8 cellular contexts compared by ENCODE assay signal in the genomic region with DNA sequence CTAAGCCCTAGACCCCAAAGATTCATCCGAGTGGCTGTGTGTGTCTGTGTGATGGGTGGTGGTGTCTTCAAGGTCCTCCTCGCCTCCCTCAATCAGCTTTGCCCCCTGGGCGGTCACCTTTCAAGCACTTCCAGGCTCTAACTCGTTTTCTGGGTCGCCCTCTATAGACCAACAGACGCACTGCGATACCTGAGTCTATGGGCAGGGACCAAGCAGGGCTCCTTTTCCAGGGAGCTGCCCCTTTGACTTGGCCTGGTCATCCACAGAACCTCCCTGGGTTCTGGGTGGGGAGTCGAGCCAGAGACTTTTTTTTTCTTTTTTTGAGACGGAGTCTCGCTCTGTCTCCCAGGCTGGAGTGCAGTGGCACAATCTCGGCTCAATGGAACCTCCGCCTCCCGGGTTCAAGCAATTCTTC. TPM values are rescaled to one million over a fixed set of nuclear protein-coding genes. Genes with fewer than 3 reads are reported as not detected.
DNase-seq lines count a peak whose midpoint lies in the region; ATAC-seq and TF ChIP-seq lines count a peak whose summit lies in the region.

No MANE protein-coding gene starts in this region.

- H3K9me3 ChIP-seq in KOPT-K1 (ENCODE audit: insufficient read depth, low read length, poor library complexity, severe bottlenecking) = no peaks in the 10 kb centered on the region
- no peaks in the 10 kb centered on the region for H3K9me3 ChIP-seq in SJCRH30 (replicated peaks)
- no peaks in the 10 kb centered on the region for H3K9me3 ChIP-seq in parathyroid adenoma (ENCODE audit: control insufficient read depth, low read length)
- no peaks in the 10 kb centered on the region for H3K9me3 ChIP-seq in tibial nerve

- no peaks in the 10 kb centered on the region for H3K27me3 ChIP-seq in SJCRH30
- no peaks in the 10 kb centered on the region for H3K27me3 ChIP-seq in parathyroid adenoma (ENCODE audit: control insufficient read depth, insufficient read depth, low read length)
- no peaks in the 10 kb centered on the region for H3K27me3 ChIP-seq in tibial nerve

- H3K4me1 ChIP-seq in SJCRH30 (no peaks in the 10 kb centered on the region), parathyroid adenoma (no peaks in the 10 kb centered on the region), tibial nerve (peaks cover 0 to 19% (median 10%) of the 10 kb centered on the region in 4 donors)

- H3K27ac ChIP-seq in KOPT-K1 (ENCODE audit: low read depth, low read length, poor library complexity, severe bottlenecking) (peak overlapping the region; percentile 48), SJCRH30 (no peak overlapping the region), parathyroid adenoma (no peak overlapping the region), tibial nerve (peak overlapping the region in 2 of 4 donors; percentile 80 to 82)

- 33 to 38% methylated on average over 13 of the region's 13 CpGs for WGBS in tibial nerve, 2 donors

- DNase-seq in GM04503 (ENCODE audit: low read depth) = peak; percentile 19
- peak; percentile 83 to 87 for DNase-seq in SJCRH30
- peak; percentile 75 for DNase-seq in activated naive CD4-positive, alpha-beta T cell treated with Interleukin-2 at 50 U/mL for 16 hours
- DNase-seq in globus pallidus (ENCODE audit: low spot score) = peak; percentile 63
- peak in 1 of 2 donors; percentile 65 for DNase-seq in tibial nerve (ENCODE audit: low spot score in 2 of 2)

- no peak overlapping the region for H3K9ac ChIP-seq in parathyroid adenoma

- H3K79me2 ChIP-seq in parathyroid adenoma = no peaks in the 10 kb centered on the region

- H3K4me3 ChIP-seq in SJCRH30 (peak overlapping the region; percentile 86), parathyroid adenoma (ENCODE audit: low read depth, low read length) (peak overlapping the region; percentile 64), tibial nerve (peak overlapping the region; percentile 78 to 92 (median 88))

- ATAC-seq in HG03280 (IDR thresholded peaks at IDR 0.05; ENCODE audit: unreplicated experiment) = no peak

- no peak for TF ChIP-seq EP300 in tibial nerve (IDR thresholded peaks at IDR 0.05)

- H2AFZ ChIP-seq in parathyroid adenoma = peak overlapping the region; percentile 62

- H3K36me3 ChIP-seq in KOPT-K1 (ENCODE audit: insufficient read depth, low read length) = peaks cover 34% of the 10 kb centered on the region
- peaks cover 7% of the 10 kb centered on the region; the same call in 1 of the 2 replicates for H3K36me3 ChIP-seq in SJCRH30
- no peaks in the 10 kb centered on the region for H3K36me3 ChIP-seq in parathyroid adenoma (ENCODE audit: control insufficient read depth, insufficient read depth, low read length)
- H3K36me3 ChIP-seq in tibial nerve = peaks cover 0 to 39% (median 10%) of the 10 kb centered on the region in 3 donors

- peak overlapping the region; percentile 54 for H3K4me2 ChIP-seq in parathyroid adenoma (ENCODE audit: low read length)

- TF ChIP-seq CTCF in parathyroid adenoma (IDR thresholded peaks at IDR 0.05) = peak; percentile 43
- TF ChIP-seq CTCF in tibial nerve (IDR thresholded peaks at IDR 0.05) = peak; percentile 46 to 63 (median 58)

- no peak for TF ChIP-seq POLR2A in tibial nerve (IDR thresholded peaks at IDR 0.05)

RNA-seq across cellular contexts. Expression of gene SLC27A4, which starts 1.1 kb away (rescaled TPM):
- 27.7 and 28.0 TPM in 2 replicates for total RNA-seq in SJCRH30 (2014; rRNA removed; shearing (Covaris generic))
- total RNA-seq in tibial nerve = 10 to 100 TPM; 13.5 to 33.3 (median 18.0) TPM

RNA-seq across cellular contexts. Expression of gene COQ4, which starts 18.8 kb away (rescaled TPM):
- total RNA-seq in SJCRH30 (2014; rRNA removed; shearing (Covaris generic)) = 38.7 and 40.3 TPM in 2 replicates
- 10 to 100 TPM; 50.5 to 71.7 (median 65.5) TPM for total RNA-seq in tibial nerve

RNA-seq across cellular contexts. Expression of gene TRUB2, which starts 19.2 kb away (rescaled TPM):
- total RNA-seq in SJCRH30 (2014; rRNA removed; shearing (Covaris generic)) = 30.2 and 36.9 TPM in 2 replicates
- 10 to 100 TPM in 1 of 4 donors, 1 to 10 TPM in 3; 7.2 to 18.3 (median 9.2) TPM for total RNA-seq in tibial nerve

RNA-seq across cellular contexts. Expression of gene URM1, which starts 29.7 kb away (rescaled TPM):
- 74.2 and 77.5 TPM in 2 replicates for total RNA-seq in SJCRH30 (2014; rRNA removed; shearing (Covaris generic))
- total RNA-seq in tibial nerve = 10 to 100 TPM; 18.1 to 25.5 (median 23.2) TPM
